15 cellular contexts compared by ENCODE assay signal in the genomic region with DNA sequence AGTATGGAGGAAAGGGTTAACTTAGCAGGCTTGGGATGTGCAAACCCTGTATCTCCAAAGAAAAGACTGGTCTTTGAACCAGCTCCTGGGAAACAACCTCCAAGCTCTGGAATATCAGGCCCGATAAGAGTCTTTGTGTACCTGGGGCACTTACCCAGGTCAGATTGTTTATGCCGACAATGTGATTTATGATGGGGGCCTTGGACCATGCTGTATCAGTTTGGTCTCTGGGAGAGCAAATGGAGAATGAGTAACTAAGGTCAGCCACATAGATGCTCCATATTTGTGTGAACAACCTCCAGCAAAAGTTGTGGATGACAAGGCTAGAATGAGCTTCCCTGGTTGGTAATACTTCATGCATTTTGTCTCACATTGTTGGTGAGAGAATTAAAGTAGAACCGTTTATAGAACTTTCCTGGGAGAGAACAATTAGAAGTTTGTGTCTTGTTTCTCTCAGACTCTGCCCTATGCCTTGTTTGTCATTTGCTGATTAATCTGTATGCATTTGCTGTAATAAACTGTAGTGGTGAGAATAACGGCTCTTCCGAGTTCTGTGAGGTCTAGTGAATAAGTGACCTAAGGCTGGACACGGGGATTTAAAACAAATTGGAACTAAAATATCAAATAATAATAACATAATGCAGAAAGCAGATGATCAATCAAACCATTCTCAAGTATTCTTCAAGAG.
A peak's percentile ranks its signal among the peaks of the same experiment; 100 is the strongest.
DNase-seq lines count a peak whose midpoint lies in the region; ATAC-seq, FAIRE-seq and TF ChIP-seq lines count a peak whose summit lies in the region.
"Had no signal": no experiment of that assay in that cellular context is flagged by ENCODE, and none has a peak within 500 bp of the region (broad histone marks: within the 10 kb centered on the region; RNA-seq: fewer than 3 reads in every experiment).

No MANE protein-coding gene starts in this region.

- H3K27me3 ChIP-seq in HepG2 (ENCODE audit: control insufficient read depth in 1 of 2, insufficient read depth in 2 of 2, low read length in 2 of 2) (no peaks in the 10 kb centered on the region), right lobe of liver (no peaks in the 10 kb centered on the region), fibroblast of lung (ENCODE audit: control insufficient read depth, insufficient read depth, low read length) (no peaks in the 10 kb centered on the region), pancreas (no peaks in the 10 kb centered on the region), right cardiac atrium (ENCODE audit: control insufficient read depth, insufficient read depth) (no peaks in the 10 kb centered on the region)
- H3K27me3 ChIP-seq: BLaER1 had no signal

- intact Hi-C loops in HepG2 (cut with micrococcal nuclease; ENCODE audit: unreplicated experiment) (no loop called here), right lobe of liver (cut with DNase I) (no loop called here), pancreas (cut with DNase I) (no loop called here), right cardiac atrium (cut with DNase I) (no loop called here)

- H3K4me2 ChIP-seq in HepG2 (ENCODE audit: low read depth, low read length) (no peak overlapping the region), fibroblast of lung (ENCODE audit: extremely low read depth, insufficient read depth, low read length) (no peak overlapping the region)
- H3K4me2 ChIP-seq: BLaER1 had no signal

- TF ChIP-seq POLR2A in HepG2 (IDR thresholded peaks at IDR 0.05; ENCODE audit: insufficient read depth in 1 of 2, low read depth in 2 of 2, low read length in 2 of 2) (no peak), right lobe of liver (IDR thresholded peaks at IDR 0.05) (no peak)

- in situ Hi-C loops in HepG2 (cut with HindIII; ENCODE audit: extremely low pct_ligation_motif_present, low pct_unique_long_range_greater_than_20kb): loop anchor here (25.0 kb wide), 1 partner anchor 965 kb away; no protein-coding TSS in a partner anchor

- H3K79me2 ChIP-seq in HepG2 (ENCODE audit: insufficient read depth, low read length) (no peaks in the 10 kb centered on the region), fibroblast of lung (ENCODE audit: control insufficient read depth, insufficient read depth, low read length) (no peaks in the 10 kb centered on the region)

- no peak for TF ChIP-seq EP300 in HepG2 (IDR thresholded peaks at IDR 0.05; ENCODE audit: low read depth in 2 of 2, low read length in 2 of 2)
- TF ChIP-seq EP300 in HepG2 (CRISPR knock-in tag; IDR thresholded peaks at IDR 0.05; ENCODE audit: borderline replicate concordance): no peak

- FAIRE-seq in HepG2 (lab: Jason Lieb, UNC) (no peak), pancreas (lab: Jason Lieb, UNC) (no peak)

- H3K36me3 ChIP-seq in HepG2 (replicated peaks in 1 of 2; ENCODE audit: control insufficient read depth in 1 of 2, insufficient read depth in 2 of 2, low read length in 2 of 2) (no peaks in the 10 kb centered on the region), right lobe of liver (no peaks in the 10 kb centered on the region), fibroblast of lung (ENCODE audit: control insufficient read depth, insufficient read depth, low read length) (no peaks in the 10 kb centered on the region), pancreas (no peaks in the 10 kb centered on the region)
- H3K36me3 ChIP-seq: BLaER1 had no signal

- POLR2A ChIA-PET in HepG2 (lab: Yijun Ruan, JAX): no interaction called here

- H3K4me3 ChIP-seq in HepG2 (replicated peaks in 1 of 3; ENCODE audit: insufficient read depth in 1 of 3, low read depth in 2 of 3, low read length in 3 of 3): no peak overlapping the region
- no peak overlapping the region for H3K4me3 ChIP-seq in right lobe of liver
- no peak overlapping the region for H3K4me3 ChIP-seq in fibroblast of lung (replicated peaks in 1 of 4; ENCODE audit: control extremely low read depth in 1 of 4, insufficient read depth in 1 of 4, low read depth in 3 of 4, low read length in 4 of 4)
- H3K4me3 ChIP-seq in pancreas: no peak overlapping the region
- no peak overlapping the region for H3K4me3 ChIP-seq in right cardiac atrium (ENCODE audit: low read length)
- H3K4me3 ChIP-seq: BLaER1 had no signal

- H3K27ac ChIP-seq in HepG2 (ENCODE audit: extremely low read length, insufficient read depth, low read length): no peak overlapping the region
- no peak overlapping the region for H3K27ac ChIP-seq in right lobe of liver
- no peak overlapping the region for H3K27ac ChIP-seq in fibroblast of lung (ENCODE audit: insufficient read depth, low read length)
- H3K27ac ChIP-seq in pancreas: peak overlapping the region in 2 of 4 donors; percentile 50 to 53
- H3K27ac ChIP-seq in right cardiac atrium (ENCODE audit: low read length): no peak overlapping the region
- H3K27ac ChIP-seq: BLaER1 had no signal

- BruUV-seq in HepG2 (replicated peaks; lab: Mats Ljungman, UMichigan): no TSS peak

- 2% methylated on average over 6 of the region's 6 CpGs for WGBS in HepG2 (ENCODE audit: low lambda C conversion rate)
- 11% methylated on average over 6 of the region's 6 CpGs for WGBS in right lobe of liver (ENCODE audit: insufficient coverage, low coverage, low lambda C conversion rate, missing lambda C conversion rate)
- 16 to 18% methylated on average over 6 of the region's 6 CpGs for WGBS in pancreas, 2 donors
- 69% methylated on average over 6 of the region's 6 CpGs for WGBS in right cardiac atrium

- H3K9me3 ChIP-seq in HepG2 (ENCODE audit: low read length): no peaks in the 10 kb centered on the region
- no peaks in the 10 kb centered on the region for H3K9me3 ChIP-seq in right lobe of liver
- H3K9me3 ChIP-seq in fibroblast of lung (ENCODE audit: control insufficient read depth, insufficient read depth, low read depth, low read length): no peaks in the 10 kb centered on the region
- no peaks in the 10 kb centered on the region for H3K9me3 ChIP-seq in pancreas
- H3K9me3 ChIP-seq in right cardiac atrium (ENCODE audit: control insufficient read depth, low read length): no peaks in the 10 kb centered on the region
- H3K9me3 ChIP-seq: BLaER1 had no signal

- TF ChIP-seq RAD21 in HepG2 (CRISPR knock-in tag; IDR thresholded peaks at IDR 0.05): no peak

- H4K20me1 ChIP-seq in HepG2 (ENCODE audit: insufficient read depth, low read length) (no peaks in the 10 kb centered on the region), fibroblast of lung (ENCODE audit: control insufficient read depth, extremely low read depth, insufficient read depth, low read length) (no peaks in the 10 kb centered on the region)
- H4K20me1 ChIP-seq: BLaER1 had no signal

- DNase-seq in HepG2 (ENCODE audit: low spot score) (peak; percentile 27), right lobe of liver (no peak), fibroblast of lung (ENCODE audit: low read depth in 2 of 2) (no peak), pancreas (peak in 2 of 6 donors; percentile 24 to 41), right cardiac atrium (no peak), HCEC 1CT (no peak)
- DNase-seq: 8988T; AML-193; Calu3; CD8-positive, alpha-beta memory T cell; DMS 273 treated with DMSO at 0.1 percent for 48 hours had no signal

- CTCF ChIA-PET in HepG2 (lab: Yijun Ruan, JAX; ENCODE audit: low intra/inter-chr PET ratio, low total read pairs): no interaction called here

- TF ChIP-seq CTCF in HepG2 (CRISPR knock-in tag; IDR thresholded peaks at IDR 0.05) (no peak), right lobe of liver (IDR thresholded peaks at IDR 0.05) (no peak), fibroblast of lung (conservative IDR thresholded peaks at IDR 0.05 in 1 of 2, IDR thresholded peaks at IDR 0.05 in 1 of 2; ENCODE audit: low read depth in 1 of 2, low read length in 2 of 2) (no peak), pancreas (IDR thresholded peaks at IDR 0.05) (no peak)

- ATAC-seq in HepG2 (peak; percentile 72), right lobe of liver (no peak), pancreas (peak; percentile 70 to 93 (median 88)), right cardiac atrium (no peak), HG03469 (IDR thresholded peaks at IDR 0.05; ENCODE audit: unreplicated experiment) (no peak), HG02938 (IDR thresholded peaks at IDR 0.05; ENCODE audit: unreplicated experiment) (no peak)
- ATAC-seq: HCT116 had no signal

- H3K9ac ChIP-seq in HepG2 (ENCODE audit: insufficient read depth, low read depth, low read length) (no peak overlapping the region), fibroblast of lung (ENCODE audit: insufficient read depth, low read length) (no peak overlapping the region)
- H3K9ac ChIP-seq: BLaER1 had no signal

- H2AFZ ChIP-seq in HepG2 (ENCODE audit: low read length) (peak overlapping the region; percentile 57), fibroblast of lung (ENCODE audit: low read length) (peak overlapping the region; percentile 4)

- H3K4me1 ChIP-seq in HepG2 (ENCODE audit: insufficient read depth, low read length) (peaks cover 6% of the 10 kb centered on the region; the same call in 1 of the 2 replicates), right lobe of liver (no peaks in the 10 kb centered on the region), fibroblast of lung (ENCODE audit: control insufficient read depth, extremely low read depth, insufficient read depth, low read length) (peaks cover 2% of the 10 kb centered on the region), pancreas (no peaks in the 10 kb centered on the region), right cardiac atrium (ENCODE audit: control insufficient read depth, insufficient read depth, low read length) (no peaks in the 10 kb centered on the region)
- H3K4me1 ChIP-seq: BLaER1 had no signal

TF ChIP-seq in HepG2, 621 proteins besides CTCF, POLR2A, EP300 and RAD21:
- TF ChIP-seq NR2C2 (CRISPR knock-in tag; IDR thresholded peaks at IDR 0.05; ENCODE audit: borderline replicate concordance): no peak
- peak; percentile 70 for TF ChIP-seq ZNF652 (CRISPR knock-in tag; IDR thresholded peaks at IDR 0.05; ENCODE audit: borderline replicate concordance, low read depth)

Comparison
In these comparisons a context has a peak if more than half of its experiments do, and no peak if none do; other contexts are left out.
1. ATAC-seq: peak in HepG2 (single experiment) and pancreas (4 of 4); none in right lobe of liver (0 of 4), right cardiac atrium (0 of 2), HG03469 (single experiment) and HG02938 (single experiment).